Comparison of ENCODE assay signal across 8 cellular contexts in the genomic region with DNA sequence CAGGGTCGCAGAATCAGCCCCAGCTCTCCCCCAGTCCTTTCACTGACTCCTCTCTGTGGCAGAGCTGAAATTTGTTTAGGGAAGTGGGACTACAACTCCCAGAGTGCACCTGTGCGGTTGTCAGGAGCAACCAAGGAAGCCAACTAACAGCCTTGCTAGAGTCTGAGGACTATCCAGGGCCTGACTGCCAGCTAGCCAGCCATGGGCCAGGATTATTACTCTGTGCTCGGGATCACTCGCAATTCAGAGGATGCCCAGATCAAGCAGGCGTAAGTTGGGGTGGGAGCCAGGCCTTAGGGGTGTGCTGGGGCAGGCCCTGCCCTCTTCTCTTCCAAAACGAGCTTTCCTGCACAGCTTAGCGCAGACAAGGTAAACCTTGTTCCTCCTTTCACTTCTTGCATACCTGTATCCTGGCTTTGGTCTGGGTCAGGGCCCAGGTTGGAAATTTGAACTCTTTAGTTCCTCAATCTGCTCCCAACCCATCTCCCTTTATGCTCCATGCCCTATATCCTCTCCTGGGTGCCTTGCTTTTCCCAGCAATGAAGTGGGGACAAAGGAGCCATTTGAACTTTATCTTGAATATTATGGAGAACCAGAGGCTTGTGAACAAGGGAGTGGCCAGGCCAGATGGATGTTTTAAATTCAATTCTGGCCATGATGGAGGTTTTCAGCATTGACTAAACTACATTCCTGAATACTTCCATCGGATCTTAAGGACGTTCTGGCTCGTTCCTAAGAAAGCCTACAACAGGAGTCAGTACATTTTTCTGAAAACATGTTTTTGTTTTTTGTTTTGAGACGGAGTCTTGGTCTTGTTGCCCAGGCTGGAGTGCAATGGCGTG. TPM values are rescaled to one million over a fixed set of nuclear protein-coding genes. Genes with fewer than 3 reads are reported as not detected.
DNase-seq lines count a peak whose midpoint lies in the region; ATAC-seq and TF ChIP-seq lines count a peak whose summit lies in the region.

A gene with protein sequence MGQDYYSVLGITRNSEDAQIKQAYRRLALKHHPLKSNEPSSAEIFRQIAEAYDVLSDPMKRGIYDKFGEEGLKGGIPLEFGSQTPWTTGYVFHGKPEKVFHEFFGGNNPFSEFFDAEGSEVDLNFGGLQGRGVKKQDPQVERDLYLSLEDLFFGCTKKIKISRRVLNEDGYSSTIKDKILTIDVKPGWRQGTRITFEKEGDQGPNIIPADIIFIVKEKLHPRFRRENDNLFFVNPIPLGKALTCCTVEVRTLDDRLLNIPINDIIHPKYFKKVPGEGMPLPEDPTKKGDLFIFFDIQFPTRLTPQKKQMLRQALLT (plus strand): TSS at position 158 of the 842 bp plus-strand sequence. CDS start 44 bp downstream, at position 202.

- H3K79me2 ChIP-seq in mammary epithelial cell (ENCODE audit: insufficient read depth, low read length) = no peaks in the 10 kb centered on the region

- H4K20me1 ChIP-seq in mammary epithelial cell (ENCODE audit: insufficient read depth, low read length) = no peaks in the 10 kb centered on the region

- intact Hi-C loops in mammary epithelial cell (cut with micrococcal nuclease) (no loop called here), esophagus muscularis mucosa (cut with DNase I) (no loop called here)

- no peaks in the 10 kb centered on the region for H3K27me3 ChIP-seq in mammary epithelial cell (ENCODE audit: insufficient read depth, low read length)
- H3K27me3 ChIP-seq in esophagus muscularis mucosa = peaks cover 0 to 3% (median 0%) of the 10 kb centered on the region in 4 donors

- peaks cover 9% of the 10 kb centered on the region for H3K9me3 ChIP-seq in mammary epithelial cell (replicated peaks; ENCODE audit: insufficient read depth, low read length)
- no peaks in the 10 kb centered on the region for H3K9me3 ChIP-seq in esophagus muscularis mucosa

- in situ Hi-C loops in mammary epithelial cell (cut with MboI; ENCODE audit: low sequenced_read_pairs in 2 of 2) = loop anchor here in 1 of 2 donors (25.0 kb wide), 1 partner anchor 286 kb away; no protein-coding TSS in a partner anchor

- H3K36me3 ChIP-seq in mammary epithelial cell (ENCODE audit: insufficient read depth, low read length) (no peaks in the 10 kb centered on the region), esophagus muscularis mucosa (no peaks in the 10 kb centered on the region)

- ATAC-seq in GM18502 (IDR thresholded peaks at IDR 0.05; ENCODE audit: poor library complexity, unreplicated experiment) (peak; percentile 75), HG02870 (IDR thresholded peaks at IDR 0.05; ENCODE audit: unreplicated experiment) (peak; percentile 78), HG03139 (IDR thresholded peaks at IDR 0.05; ENCODE audit: unreplicated experiment) (no peak)

- BruUV-seq in mammary epithelial cell (replicated peaks; lab: Mats Ljungman, UMichigan) = no TSS peak

- H3K4me1 ChIP-seq in mammary epithelial cell (ENCODE audit: insufficient read depth, low read length) (peaks cover 4% of the 10 kb centered on the region), esophagus muscularis mucosa (no peaks in the 10 kb centered on the region)

- DNase-seq in AG20443 (ENCODE audit: low spot score) = peak; percentile 85
- DNase-seq in NCI-H2227 (lab: John Stamatoyannopoulos, UW; ENCODE audit: unreplicated experiment) = peak; percentile 72
- peak; percentile 43 for DNase-seq in mammary epithelial cell
- DNase-seq in mucosa of gallbladder (ENCODE audit: low spot score) = peak; percentile 61
- DNase-seq in esophagus muscularis mucosa (ENCODE audit: extremely low spot score) = no peak

- dilution Hi-C loops in mammary epithelial cell (cut with HindIII; ENCODE audit: low sequenced_read_pairs) = no loop called here

- 78% methylated on average over 12 of the region's 12 CpGs for WGBS in mammary epithelial cell (ENCODE audit: low coverage, missing lambda C conversion rate)
- 91% methylated on average over 9 of the region's 12 CpGs for WGBS in esophagus muscularis mucosa

- no peak for TF ChIP-seq EP300 in esophagus muscularis mucosa (IDR thresholded peaks at IDR 0.05)

- no peak within 1 kb of the TSS for H3K4me2 ChIP-seq in mammary epithelial cell (ENCODE audit: insufficient read depth, low read depth, low read length)

- no peak for TF ChIP-seq CTCF in mammary epithelial cell (conservative IDR thresholded peaks at IDR 0.05 in 1 of 2, IDR thresholded peaks at IDR 0.05 in 1 of 2; ENCODE audit: extremely low read depth in 1 of 2, insufficient read depth in 1 of 2, low read depth in 1 of 2, low read length in 2 of 2)
- no peak for TF ChIP-seq CTCF in esophagus muscularis mucosa (IDR thresholded peaks at IDR 0.05)

- no peak within 1 kb of the TSS for H3K4me3 ChIP-seq in mammary epithelial cell (replicated peaks in 1 of 3; ENCODE audit: insufficient read depth in 1 of 3, low read depth in 2 of 3, low read length in 3 of 3)
- H3K4me3 ChIP-seq in esophagus muscularis mucosa = no peak within 1 kb of the TSS

- no peak within 1 kb of the TSS for H2AFZ ChIP-seq in mammary epithelial cell (ENCODE audit: low read depth, low read length)

- no peak for TF ChIP-seq POLR2A in esophagus muscularis mucosa (IDR thresholded peaks at IDR 0.05; ENCODE audit: low read depth)

- CTCF ChIA-PET in mammary epithelial cell (lab: Charles Lee; ENCODE audit: low non-redundant PET) = no interaction called here

- no peak within 1 kb of the TSS for H3K27ac ChIP-seq in mammary epithelial cell (ENCODE audit: insufficient read depth, low read depth, low read length)
- H3K27ac ChIP-seq in esophagus muscularis mucosa (replicated peaks in 1 of 4) = no peak within 1 kb of the TSS

- H3K9ac ChIP-seq in mammary epithelial cell (ENCODE audit: insufficient read depth, low read length) = no peak within 1 kb of the TSS

RNA-seq across cellular contexts. Expression of the gene that starts here (rescaled TPM):
- total RNA-seq in mammary epithelial cell = not detected
- polyA plus RNA-seq in mammary epithelial cell = not detected
- not detected for polyA minus RNA-seq in mammary epithelial cell
- 10.2 TPM for total RNA-seq in mucosa of gallbladder
- total RNA-seq in esophagus muscularis mucosa = not detected

Comparison
In these comparisons a context has a peak if more than half of its experiments do, and no peak if none do; other contexts are left out.
1. RNA of the gene that starts here (total RNA-seq): 10.2 TPM in mucosa of gallbladder (single experiment); not detected in mammary epithelial cell and not detected in esophagus muscularis mucosa; every median in the first group is over 10 times any median in the second.
2. Peak in DNase-seq in mammary epithelial cell; RNA of the gene not detected or under 1 TPM.